ENCODE assay signal across 8 cellular contexts in the genomic region with DNA sequence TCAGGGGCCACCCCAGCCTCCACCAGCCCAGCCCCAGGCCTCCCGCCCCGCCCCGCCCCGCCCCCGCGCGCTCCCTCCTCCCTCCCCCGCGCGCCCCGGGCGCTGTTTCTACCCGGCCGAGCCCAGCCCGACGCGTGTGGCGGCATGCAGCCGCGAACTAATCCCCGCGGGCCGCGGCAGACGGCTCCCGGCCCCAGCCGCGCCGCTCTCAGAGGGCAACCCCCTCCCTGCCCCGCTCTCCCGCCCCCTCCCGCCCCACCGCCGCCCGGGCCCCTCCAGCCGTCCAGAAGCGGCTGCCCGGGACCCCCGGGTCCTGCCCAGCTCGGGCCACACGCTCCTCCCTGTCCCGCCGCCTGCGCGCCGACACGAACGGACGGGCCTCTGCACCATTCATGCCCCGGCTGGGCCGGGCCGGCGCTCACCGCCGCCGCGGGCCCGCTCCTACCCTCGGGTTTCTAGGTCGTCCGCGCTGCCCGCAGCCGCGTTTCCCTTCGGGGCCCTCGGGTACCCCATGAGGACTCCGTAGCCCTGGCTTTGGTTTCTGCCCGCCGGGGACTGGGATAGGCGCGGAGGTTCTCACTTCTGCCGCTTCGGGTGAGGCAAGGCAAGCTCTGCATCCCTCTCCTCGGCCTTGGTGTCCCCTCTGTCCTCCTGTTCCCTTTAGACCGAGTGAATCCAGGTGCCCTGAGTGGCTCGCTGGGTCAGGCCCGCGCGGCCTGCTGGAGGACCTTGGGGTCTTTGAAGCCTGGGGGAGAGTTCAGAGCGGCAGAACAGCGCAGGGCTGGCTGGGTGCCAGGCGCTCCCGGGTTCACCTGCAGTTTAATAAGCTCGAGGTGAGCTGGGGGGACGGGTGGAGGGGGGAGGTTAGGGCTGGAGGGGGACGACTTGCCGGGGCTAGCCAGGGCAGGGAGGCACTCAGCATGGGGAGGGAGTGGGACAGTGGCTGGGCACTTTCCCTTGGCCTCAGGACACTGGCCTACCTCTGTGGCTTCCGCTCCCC. TPM values are rescaled to one million over a fixed set of nuclear protein-coding genes. Genes with fewer than 3 reads are reported as not detected.
DNase-seq lines count a peak whose midpoint lies in the region; ATAC-seq and TF ChIP-seq lines count a peak whose summit lies in the region.

No MANE protein-coding gene starts in this region.

- H3K79me2 ChIP-seq in trophoblast cell (ENCODE audit: control insufficient read depth, insufficient read depth, low read length, poor library complexity) = no peaks in the 10 kb centered on the region
- H3K79me2 ChIP-seq in Karpas-422 (ENCODE audit: low read length) = no peaks in the 10 kb centered on the region

- no peak overlapping the region for H4K12ac ChIP-seq in trophoblast cell (ENCODE audit: low read depth, low read length)

- no peak for TF ChIP-seq CTCF in GM10248 (IDR thresholded peaks at IDR 0.05; ENCODE audit: control extremely low read depth, extremely low read depth, low read depth, missing control alignments)
- no peak for TF ChIP-seq CTCF in epithelial cell of proximal tubule (conservative IDR thresholded peaks at IDR 0.05; ENCODE audit: low read depth, low read length)

- no peak overlapping the region for H2BK12ac ChIP-seq in trophoblast cell (ENCODE audit: low read length)

- H3K18ac ChIP-seq in trophoblast cell (ENCODE audit: low read length) = no peak overlapping the region

- H2AFZ ChIP-seq in trophoblast cell (ENCODE audit: insufficient read depth, low read length, poor library complexity) = no peak overlapping the region
- no peak overlapping the region for H2AFZ ChIP-seq in Karpas-422 (ENCODE audit: low read length)

- no peak for ATAC-seq in HG03135 (IDR thresholded peaks at IDR 0.05; ENCODE audit: unreplicated experiment)

- H3K9me3 ChIP-seq in trophoblast cell (ENCODE audit: insufficient read depth, low read depth, low read length) (peaks cover 10% of the 10 kb centered on the region), Karpas-422 (ENCODE audit: low read length) (no peaks in the 10 kb centered on the region)

- no peak overlapping the region for H4K8ac ChIP-seq in trophoblast cell (ENCODE audit: low read depth, low read length)

- no peak overlapping the region for H2BK5ac ChIP-seq in trophoblast cell (ENCODE audit: low read depth, low read length, poor library complexity)

- H3K4ac ChIP-seq in trophoblast cell (ENCODE audit: low read depth, low read length) = no peak overlapping the region

- CTCF ChIA-PET in GM10248 (lab: Yijun Ruan, JAX) = interaction anchor here (0.8 to 23.0 kb wide), 6 partner anchors 7 to 32 kb away, joined by 3 to 916 read pairs (median 6); no protein-coding TSS in a partner anchor

- H4K20me1 ChIP-seq in Karpas-422 (ENCODE audit: insufficient read depth, low read depth, low read length) = no peaks in the 10 kb centered on the region

- H3K27me3 ChIP-seq in trophoblast cell (ENCODE audit: insufficient read depth, low read length) (peaks cover 69% of the 10 kb centered on the region), Karpas-422 (ENCODE audit: low read length) (no peaks in the 10 kb centered on the region)

- no peaks in the 10 kb centered on the region for H3K79me1 ChIP-seq in trophoblast cell (ENCODE audit: low read length)

- H3K27ac ChIP-seq in trophoblast cell (ENCODE audit: low read depth, low read length) = no peak overlapping the region
- H3K27ac ChIP-seq in Karpas-422 (ENCODE audit: low read length) = no peak overlapping the region

- H3K23ac ChIP-seq in trophoblast cell (ENCODE audit: low read length) = no peak overlapping the region

- DNase-seq in GM10248 (ENCODE audit: extremely low spot score) (peak; percentile 61), NCI-H69 (lab: John Stamatoyannopoulos, UW) (peak; percentile 60), epithelial cell of proximal tubule (ENCODE audit: low read depth) (no peak), trophoblast cell (peak in 1 of 2 donors; percentile 39), NCI-H1092 treated with DMSO at 0.1 percent for 48 hours (lab: John Stamatoyannopoulos, UW) (no peak), NCI-H2029 treated with DMSO at 0.1 percent for 48 hours (lab: John Stamatoyannopoulos, UW) (no peak), Karpas-422 (no peak)

- H3K4me2 ChIP-seq in trophoblast cell (ENCODE audit: low read length) (peak overlapping the region; percentile 50), Karpas-422 (ENCODE audit: low read depth, low read length, poor library complexity, severe bottlenecking) (no peak overlapping the region)

- no peaks in the 10 kb centered on the region for H3K9me2 ChIP-seq in Karpas-422 (replicated peaks; ENCODE audit: insufficient read depth, low read length)

- H3K36me3 ChIP-seq in trophoblast cell (ENCODE audit: control insufficient read depth in 1 of 2, insufficient read depth in 2 of 2, low read length in 2 of 2) = no peaks in the 10 kb centered on the region
- no peaks in the 10 kb centered on the region for H3K36me3 ChIP-seq in Karpas-422 (ENCODE audit: insufficient read depth, low read length)

- no peak overlapping the region for H2BK120ac ChIP-seq in trophoblast cell (ENCODE audit: insufficient read depth, low read length, poor library complexity)

- H3K4me3 ChIP-seq in epithelial cell of proximal tubule (ENCODE audit: low read depth, low read length) = peak overlapping the region; percentile 31
- H3K4me3 ChIP-seq in trophoblast cell (ENCODE audit: low read depth, low read length) = no peak overlapping the region
- H3K4me3 ChIP-seq in Karpas-422 (ENCODE audit: low read length) = no peak overlapping the region

- no peak overlapping the region for H4K91ac ChIP-seq in trophoblast cell (ENCODE audit: low read depth, low read length)

- no peak overlapping the region for H2AK5ac ChIP-seq in trophoblast cell (ENCODE audit: low read length)

- no CpG with 5 or more reads among the region's 89 CpGs for WGBS in trophoblast cell (ENCODE audit: extremely low coverage, insufficient coverage, insufficient read length)

- H3K14ac ChIP-seq in trophoblast cell (ENCODE audit: low read length) = no peak overlapping the region

- H3K9ac ChIP-seq in trophoblast cell (ENCODE audit: low read length) (no peak overlapping the region), Karpas-422 (ENCODE audit: low read length) (no peak overlapping the region)

- peaks cover 14 to 16% of the 10 kb centered on the region in 2 experiments for H3K4me1 ChIP-seq in trophoblast cell (ENCODE audit: control insufficient read depth in 1 of 2, insufficient read depth in 2 of 2, low read length in 2 of 2)
- peaks cover 41% of the 10 kb centered on the region for H3K4me1 ChIP-seq in Karpas-422 (ENCODE audit: low read length)

- POLR2A ChIA-PET in GM10248 (lab: Yijun Ruan, JAX) = interaction anchor here (1.4 to 1.5 kb wide), 2 partner anchors 12 to 13 kb away, joined by 4 to 8 read pairs; no protein-coding TSS in a partner anchor

RNA-seq across cellular contexts. Expression of a gene that starts 3.1 kb away (rescaled TPM):
- 1.2 and 2.2 TPM in 2 replicates for total RNA-seq in epithelial cell of proximal tubule
- polyA plus RNA-seq in trophoblast cell (2013) = 0.15 and 0.22 TPM in 2 replicates
- 2.9 and 3.8 TPM in 2 replicates for total RNA-seq in Karpas-422 (2014; rRNA removed; shearing (Covaris generic); ENCODE audit: low replicate concordance)

RNA-seq across cellular contexts. Expression of a gene that starts 24.2 kb away (rescaled TPM):
- total RNA-seq in epithelial cell of proximal tubule = not detected in 2 replicates
- 22.5 and 23.5 TPM in 2 replicates for polyA plus RNA-seq in trophoblast cell (2013)
- total RNA-seq in Karpas-422 (2014; rRNA removed; shearing (Covaris generic); ENCODE audit: low replicate concordance) = 7.8 and 7.9 TPM in 2 replicates

RNA-seq across cellular contexts. Expression of a gene that starts 52.2 kb away (rescaled TPM):
- total RNA-seq in epithelial cell of proximal tubule = not detected in 2 replicates
- not detected in 2 replicates for polyA plus RNA-seq in trophoblast cell (2013)
- not detected in 2 replicates for total RNA-seq in Karpas-422 (2014; rRNA removed; shearing (Covaris generic); ENCODE audit: low replicate concordance)

Comparison
In these comparisons a context has a peak if more than half of its experiments do, and no peak if none do; other contexts are left out.
1. DNase-seq: peak in GM10248 (single experiment) and NCI-H69 (single experiment); none in epithelial cell of proximal tubule (single experiment), NCI-H1092 treated with DMSO at 0.1 percent for 48 hours (single experiment), NCI-H2029 treated with DMSO at 0.1 percent for 48 hours (single experiment) and Karpas-422 (single experiment).